In genomic region chr6:110864816-110865215, GRCh38 we compare ENCODE assay signal across 19 cellular contexts. TPM values are rescaled to one million over a fixed set of nuclear protein-coding genes. Genes with fewer than 3 reads are reported as not detected.
A peak's percentile ranks its signal among the peaks of the same experiment; 100 is the strongest.
DNase-seq lines count a peak whose midpoint lies in the region; TF ChIP-seq lines count a peak whose summit lies in the region.
"Had no signal": no experiment of that assay in that cellular context is flagged by ENCODE, and none has a peak within 500 bp of the region (broad histone marks: within the 10 kb centered on the region; RNA-seq: fewer than 3 reads in every experiment).

No MANE protein-coding gene starts in this region.

- H3K27me3 ChIP-seq in SJCRH30 (no peaks in the 10 kb centered on the region), sigmoid colon (no peaks in the 10 kb centered on the region)
- H3K27me3 ChIP-seq: BLaER1 treated with 17β-estradiol and CSF1 and Interleukin-3, amounts not matched to agents 10 nM and 100 nM; SJSA1 had no signal

- H3K36me3 ChIP-seq in SJCRH30 (no peaks in the 10 kb centered on the region), sigmoid colon (no peaks in the 10 kb centered on the region)
- H3K36me3 ChIP-seq: BLaER1 treated with 17β-estradiol and CSF1 and Interleukin-3, amounts not matched to agents 10 nM and 100 nM; SJSA1 had no signal

- TF ChIP-seq EP300 in sigmoid colon (IDR thresholded peaks at IDR 0.05): no peak

- peaks cover 8% of the 10 kb centered on the region for H3K4me1 Mint-ChIP-seq in activated T-helper 2 cell treated with anti-CD3 and anti-CD28 coated beads, Interferon-gamma antibody, Interleukin-2, Interleukin-4, amounts not matched to agents 10 μg/mL and 5 μg/mL and 100 μg/mL, durations not matched to agents 14 hours and 24 hours and 36 hours (ENCODE audit: low read depth)

- no peak for TF ChIP-seq POLR2A in sigmoid colon (IDR thresholded peaks at IDR 0.05)

- H3K27ac Mint-ChIP-seq in activated T-helper 2 cell treated with anti-CD3 and anti-CD28 coated beads, Interferon-gamma antibody, Interleukin-2, Interleukin-4, amounts not matched to agents 10 μg/mL and 5 μg/mL and 100 μg/mL, durations not matched to agents 14 hours and 24 hours and 36 hours: no peak overlapping the region

- no peak for TF ChIP-seq CTCF in sigmoid colon (IDR thresholded peaks at IDR 0.05)

- H3K27ac ChIP-seq in SJCRH30 (peak overlapping the region; percentile 24), sigmoid colon (no peak overlapping the region)
- H3K27ac ChIP-seq: GM23248, SJSA1 had no signal

- no peak overlapping the region for H3K4me3 ChIP-seq in SJCRH30
- no peak overlapping the region for H3K4me3 ChIP-seq in sigmoid colon
- H3K4me3 ChIP-seq: BLaER1 treated with 17β-estradiol and CSF1 and Interleukin-3, amounts not matched to agents 10 nM and 100 nM; GM23248; SJSA1 had no signal

- no peaks in the 10 kb centered on the region for H3K27me3 Mint-ChIP-seq in activated T-helper 2 cell treated with anti-CD3 and anti-CD28 coated beads, Interferon-gamma antibody, Interleukin-2, Interleukin-4, amounts not matched to agents 10 μg/mL and 5 μg/mL and 100 μg/mL, durations not matched to agents 14 hours and 24 hours and 36 hours (ENCODE audit: low read depth)
- H3K27me3 Mint-ChIP-seq: CD8-positive, alpha-beta memory T cell had no signal

- H3K36me3 Mint-ChIP-seq in activated T-helper 2 cell treated with anti-CD3 and anti-CD28 coated beads, Interferon-gamma antibody, Interleukin-2, Interleukin-4, amounts not matched to agents 10 μg/mL and 5 μg/mL and 100 μg/mL, durations not matched to agents 14 hours and 24 hours and 36 hours (ENCODE audit: low read depth): no peaks in the 10 kb centered on the region
- H3K36me3 Mint-ChIP-seq: CD8-positive, alpha-beta memory T cell had no signal

- no peak overlapping the region for H3K4me3 Mint-ChIP-seq in activated T-helper 2 cell treated with anti-CD3 and anti-CD28 coated beads, Interferon-gamma antibody, Interleukin-2, Interleukin-4, amounts not matched to agents 10 μg/mL and 5 μg/mL and 100 μg/mL, durations not matched to agents 14 hours and 24 hours and 36 hours (ENCODE audit: low read depth)
- H3K4me3 Mint-ChIP-seq: CD8-positive, alpha-beta memory T cell had no signal

- H3K9me3 ChIP-seq in SJCRH30 (replicated peaks): no peaks in the 10 kb centered on the region
- no peaks in the 10 kb centered on the region for H3K9me3 ChIP-seq in sigmoid colon
- H3K9me3 ChIP-seq: BLaER1 treated with 17β-estradiol and CSF1 and Interleukin-3, amounts not matched to agents 10 nM and 100 nM; SJSA1 had no signal

- peaks cover 15% of the 10 kb centered on the region for H3K4me1 ChIP-seq in SJCRH30
- H3K4me1 ChIP-seq in sigmoid colon: no peaks in the 10 kb centered on the region

- no peaks in the 10 kb centered on the region for H3K9me3 Mint-ChIP-seq in activated T-helper 2 cell treated with anti-CD3 and anti-CD28 coated beads, Interferon-gamma antibody, Interleukin-2, Interleukin-4, amounts not matched to agents 10 μg/mL and 5 μg/mL and 100 μg/mL, durations not matched to agents 14 hours and 24 hours and 36 hours
- H3K9me3 Mint-ChIP-seq: CD8-positive, alpha-beta memory T cell had no signal

- peak; percentile 31 for DNase-seq in NCI-H748 (lab: John Stamatoyannopoulos, UW; ENCODE audit: unreplicated experiment)
- no peak for DNase-seq in NCI-H748 treated with DMSO at 0.1 percent for 48 hours (lab: John Stamatoyannopoulos, UW)
- peak; percentile 25 to 66 for DNase-seq in SJCRH30
- peak; percentile 37 for DNase-seq in myocyte (ENCODE audit: low read depth)
- DNase-seq in GF-D8 (lab: John Stamatoyannopoulos, UW): no peak
- no peak for DNase-seq in sigmoid colon
- no peak for DNase-seq in activated T-helper 2 cell treated with anti-CD3 and anti-CD28 coated beads, Interferon-gamma antibody, Interleukin-2, Interleukin-4, amounts not matched to agents 10 μg/mL and 5 μg/mL and 100 μg/mL, durations not matched to agents 14 hours and 24 hours and 36 hours (ENCODE audit: low spot score)
- DNase-seq in GOT3 (lab: John Stamatoyannopoulos, UW): no peak
- DNase-seq: CD8-positive, alpha-beta memory T cell; DMS79; GM23248; IMR-90; Kasumi-1; NCI-H1105; NCI-H1694; NCI-H524 treated with DMSO at 0.1 percent for 48 hours; NK-92 treated with Interleukin-12 subunit alpha and Interleukin-12 subunit beta, amount 100 ng/mL, for 24 hours had no signal

- 20 to 58% methylated on average over 2 of the region's 2 CpGs for WGBS in sigmoid colon, 2 donors

- intact Hi-C loops in sigmoid colon (cut with DNase I): no loop called here
- intact Hi-C loops in activated T-helper 2 cell treated with anti-CD3 and anti-CD28 coated beads, Interferon-gamma antibody, Interleukin-2, Interleukin-4, amounts not matched to agents 10 μg/mL and 5 μg/mL and 100 μg/mL, durations not matched to agents 14 hours and 24 hours and 36 hours (cut with micrococcal nuclease): no loop called here

RNA-seq across cellular contexts. Expression of gene AMD1, which starts 9.8 kb away (rescaled TPM):
- 181 and 193 TPM in 2 replicates for total RNA-seq in SJCRH30 (2014; rRNA removed; shearing (Covaris generic))
- total RNA-seq in myocyte (86.2 and 97.2 TPM in 2 replicates), sigmoid colon (10 to 100 TPM; 44.6 to 74.2 (median 71.4) TPM)
- polyA plus RNA-seq in myocyte (2012): 14.2 TPM
- 10 to 100 TPM; 45.0 to 64.7 (median 45.3) TPM for polyA plus RNA-seq in sigmoid colon
- total RNA-seq in activated T-helper 2 cell treated with anti-CD3 and anti-CD28 coated beads, Interferon-gamma antibody, Interleukin-2, Interleukin-4, amounts not matched to agents 10 μg/mL and 5 μg/mL and 100 μg/mL, durations not matched to agents 14 hours and 24 hours and 36 hours: 111 TPM in 2 replicates

RNA-seq across cellular contexts. Expression of gene CDK19, which starts 49.5 kb away (rescaled TPM):
- total RNA-seq in SJCRH30 (2014; rRNA removed; shearing (Covaris generic)): 19.0 and 22.2 TPM in 2 replicates
- total RNA-seq in myocyte (10.8 and 11.0 TPM in 2 replicates), sigmoid colon (10 to 100 TPM; 12.1 to 17.8 (median 14.5) TPM)
- 6.7 TPM for polyA plus RNA-seq in myocyte (2012)
- polyA plus RNA-seq in sigmoid colon: 10 to 100 TPM in 1 of 3 donors, 1 to 10 TPM in 2; 6.7 to 10.1 (median 7.8) TPM
- 19.0 and 22.6 TPM in 2 replicates for total RNA-seq in activated T-helper 2 cell treated with anti-CD3 and anti-CD28 coated beads, Interferon-gamma antibody, Interleukin-2, Interleukin-4, amounts not matched to agents 10 μg/mL and 5 μg/mL and 100 μg/mL, durations not matched to agents 14 hours and 24 hours and 36 hours

Comparison
In these comparisons a context has a peak if more than half of its experiments do, and no peak if none do; other contexts are left out.
1. DNase-seq: peak in NCI-H748 (single experiment), SJCRH30 (2 of 2) and myocyte (single experiment); none in NCI-H748 treated with DMSO at 0.1 percent for 48 hours (single experiment), GF-D8 (single experiment), sigmoid colon (single experiment), activated T-helper 2 cell treated with anti-CD3 and anti-CD28 coated beads, Interferon-gamma antibody, Interleukin-2, Interleukin-4, amounts not matched to agents 10 μg/mL and 5 μg/mL and 100 μg/mL, durations not matched to agents 14 hours and 24 hours and 36 hours (single experiment) and GOT3 (single experiment).